ENCODE assay signal across 8 cellular contexts in the genomic region with DNA sequence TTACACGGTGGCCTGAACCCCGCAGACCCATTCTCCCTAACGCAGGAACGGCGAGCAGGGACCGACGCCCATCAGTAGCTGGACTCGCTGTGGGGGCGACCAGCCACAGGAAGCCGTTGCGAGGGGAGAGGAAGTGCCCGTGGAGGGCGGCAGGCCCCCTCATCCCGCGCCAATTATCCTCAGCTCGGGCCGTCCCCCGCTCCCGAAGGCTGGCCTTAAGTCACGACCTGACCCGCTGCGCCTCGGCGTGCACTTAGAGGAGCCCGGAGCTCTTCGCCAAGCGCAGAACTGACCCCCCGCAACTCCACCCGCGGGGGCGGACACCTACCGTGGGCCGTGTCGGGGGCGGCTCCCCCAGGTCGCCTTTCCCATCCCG. TPM values are rescaled to one million over a fixed set of nuclear protein-coding genes. Genes with fewer than 3 reads are reported as not detected.
DNase-seq lines count a peak whose midpoint lies in the region; ATAC-seq, FAIRE-seq and TF ChIP-seq lines count a peak whose summit lies in the region.

No MANE protein-coding gene starts in this region.

- ATAC-seq in aorta (ENCODE audit: low FRiP score): no peak

- H2AK5ac ChIP-seq in mesendoderm (ENCODE audit: low read length): no peak overlapping the region

- H2BK5ac ChIP-seq in mesendoderm (ENCODE audit: low read length): no peak overlapping the region

- intact Hi-C loops in aorta (cut with DNase I): no loop called here

- H2BK15ac ChIP-seq in mesendoderm (replicated peaks; ENCODE audit: low read depth): no peak overlapping the region

- peak overlapping the region; percentile 85 for H3K9ac ChIP-seq in HUES64 (ENCODE audit: low read depth, low read length)
- peak overlapping the region; percentile 95 for H3K9ac ChIP-seq in mesendoderm (ENCODE audit: low read length)

- peak overlapping the region; percentile 98 for H3K56ac ChIP-seq in mesendoderm (ENCODE audit: low read length)

- H4K8ac ChIP-seq in mesendoderm (ENCODE audit: low read depth, low read length): no peak overlapping the region

- peaks cover 9% of the 10 kb centered on the region; the same call in 1 of the 2 replicates for H3K4me1 ChIP-seq in HUES64 (ENCODE audit: insufficient read depth, low read length)
- H3K4me1 ChIP-seq in mesendoderm (ENCODE audit: control insufficient read depth, low read depth, low read length): peaks cover 3% of the 10 kb centered on the region
- no peaks in the 10 kb centered on the region for H3K4me1 ChIP-seq in aorta (ENCODE audit: control insufficient read depth in 1 of 2, insufficient read depth in 2 of 2, low read length in 2 of 2)

- peak overlapping the region; percentile 66 for H3K4me2 ChIP-seq in mesendoderm (ENCODE audit: low read length)

- no peak overlapping the region for H3K23ac ChIP-seq in mesendoderm (ENCODE audit: low read length)

- no peaks in the 10 kb centered on the region for H3K9me3 ChIP-seq in HUES64 (ENCODE audit: insufficient read depth, low read depth, low read length)
- no peaks in the 10 kb centered on the region for H3K9me3 ChIP-seq in aorta (ENCODE audit: control insufficient read depth, low read length)

- TF ChIP-seq CTCF in 22Rv1 (IDR thresholded peaks at IDR 0.05): no peak
- TF ChIP-seq CTCF in bronchial epithelial cell (IDR thresholded peaks at IDR 0.05; ENCODE audit: insufficient read depth, low read length, severe bottlenecking): no peak

- peaks cover 33% of the 10 kb centered on the region for H3K79me2 ChIP-seq in mesendoderm (ENCODE audit: control insufficient read depth, insufficient read depth, low read length)

- H3K4me3 ChIP-seq in HUES64 (ENCODE audit: low read length) (peak overlapping the region; percentile 89), bronchial epithelial cell (ENCODE audit: low read depth, low read length) (peak overlapping the region; percentile 96), mesendoderm (ENCODE audit: low read length) (peak overlapping the region; percentile 95), aorta (ENCODE audit: low read length in 2 of 2) (peak overlapping the region; percentile 67 to 97)

- H4K5ac ChIP-seq in mesendoderm (ENCODE audit: low read length): no peak overlapping the region

- H3K36me3 ChIP-seq in HUES64 (ENCODE audit: insufficient read depth, low read length): peaks cover 34% of the 10 kb centered on the region
- H3K36me3 ChIP-seq in bronchial epithelial cell (ENCODE audit: control insufficient read depth, insufficient read depth, low read length): peaks cover 29% of the 10 kb centered on the region
- peaks cover 6% of the 10 kb centered on the region for H3K36me3 ChIP-seq in mesendoderm (ENCODE audit: control insufficient read depth, insufficient read depth, low read length)
- no peaks in the 10 kb centered on the region for H3K36me3 ChIP-seq in aorta (ENCODE audit: control insufficient read depth in 1 of 2, insufficient read depth in 2 of 2, low read length in 1 of 2)

- peaks cover 17% of the 10 kb centered on the region for H3K79me1 ChIP-seq in mesendoderm (ENCODE audit: low read length)

- H3K27ac ChIP-seq in 22Rv1 (peak overlapping the region; percentile 72), HUES64 (ENCODE audit: low read depth, low read length) (peak overlapping the region; percentile 85), mesendoderm (ENCODE audit: low read depth, low read length) (peak overlapping the region; percentile 39), aorta (ENCODE audit: low read depth in 1 of 2, low read length in 2 of 2) (peak overlapping the region in 1 of 2 donors; percentile 8)

- H3K4ac ChIP-seq in mesendoderm (ENCODE audit: low read depth, low read length): peak overlapping the region; percentile 83

- DNase-seq in GM19238 (ENCODE audit: insufficient read length, low spot score) (peak; percentile 58), bronchial epithelial cell (ENCODE audit: low read depth) (no peak), mesendoderm (no peak), aorta (no peak), hippocampal formation (lab: John Stamatoyannopoulos, UW) (no peak), NCI-H146 (lab: John Stamatoyannopoulos, UW) (no peak)

- no peak for FAIRE-seq in bronchial epithelial cell (lab: Jason Lieb, UNC)

- H3K27me3 ChIP-seq in HUES64 (ENCODE audit: insufficient read depth, low read length) (no peaks in the 10 kb centered on the region), bronchial epithelial cell (ENCODE audit: control insufficient read depth, insufficient read depth, low read length) (no peaks in the 10 kb centered on the region), mesendoderm (ENCODE audit: insufficient read depth, low read length, poor library complexity) (no peaks in the 10 kb centered on the region), aorta (ENCODE audit: control insufficient read depth in 1 of 2, insufficient read depth in 2 of 2, low read length in 1 of 2) (no peaks in the 10 kb centered on the region)

- WGBS in HUES64: under 1% methylated on average over 37 of the region's 37 CpGs
- no CpG with 5 or more reads among the region's 37 CpGs for WGBS in mesendoderm (ENCODE audit: extremely low coverage, insufficient coverage, low lambda C conversion rate)
- whole genome bisulfite sequencing in aorta, 2 donors: 0 to 1% methylated on average over 37 of the region's 37 CpGs

- H3K18ac ChIP-seq in mesendoderm (ENCODE audit: low read length): peak overlapping the region; percentile 83

- H2BK120ac ChIP-seq in mesendoderm (ENCODE audit: low read depth, low read length): peak overlapping the region; percentile 40

RNA-seq across cellular contexts. Expression of a gene that starts 0.4 kb away (rescaled TPM):
- polyA plus RNA-seq in HUES64 (2013, experiment 1 of 2): 44.7 TPM
- 43.4 TPM for polyA plus RNA-seq in HUES64 (2013, experiment 2 of 2)
- total RNA-seq in bronchial epithelial cell: 23.0 and 25.8 TPM in 2 replicates
- polyA plus RNA-seq in mesendoderm (2013, experiment 1 of 2): 38.4 TPM
- polyA plus RNA-seq in mesendoderm (2013, experiment 2 of 2): 37.2 TPM
- total RNA-seq in aorta: 10 to 100 TPM; 20.5 to 29.7 TPM
- 10 to 100 TPM; 38.4 to 87.4 TPM for polyA plus RNA-seq in aorta

RNA-seq across cellular contexts. Expression of a gene that starts 0.6 kb away (rescaled TPM):
- 63.3 TPM for polyA plus RNA-seq in HUES64 (2013, experiment 1 of 2)
- 65.9 TPM for polyA plus RNA-seq in HUES64 (2013, experiment 2 of 2)
- total RNA-seq in bronchial epithelial cell (77.7 and 84.4 TPM in 2 replicates), aorta (10 to 100 TPM; 88.1 to 88.7 TPM)
- polyA plus RNA-seq in mesendoderm (2013, experiment 1 of 2): 41.6 TPM
- 41.5 TPM for polyA plus RNA-seq in mesendoderm (2013, experiment 2 of 2)
- polyA plus RNA-seq in aorta: 100 to 1,000 TPM in 1 of 2 donors, 10 to 100 TPM in 1; 49.1 to 277 TPM

RNA-seq across cellular contexts. Expression of a gene that starts 16.7 kb away (rescaled TPM):
- 37.7 TPM for polyA plus RNA-seq in HUES64 (2013, experiment 1 of 2)
- 32.3 TPM for polyA plus RNA-seq in HUES64 (2013, experiment 2 of 2)
- total RNA-seq in bronchial epithelial cell: 6.8 and 10.2 TPM in 2 replicates
- 49.0 TPM for polyA plus RNA-seq in mesendoderm (2013, experiment 1 of 2)
- 48.4 TPM for polyA plus RNA-seq in mesendoderm (2013, experiment 2 of 2)
- 10 to 100 TPM; 13.0 to 13.4 TPM for total RNA-seq in aorta
- 10 to 100 TPM in 1 of 2 donors, 1 to 10 TPM in 1; 7.9 to 13.7 TPM for polyA plus RNA-seq in aorta

RNA-seq across cellular contexts. Expression of a gene that starts 16.8 kb away (rescaled TPM):
- 26.7 TPM for polyA plus RNA-seq in HUES64 (2013, experiment 1 of 2)
- polyA plus RNA-seq in HUES64 (2013, experiment 2 of 2): 28.5 TPM
- total RNA-seq in bronchial epithelial cell (47.7 and 73.7 TPM in 2 replicates), aorta (10 to 100 TPM; 14.0 to 20.0 TPM)
- 19.4 TPM for polyA plus RNA-seq in mesendoderm (2013, experiment 1 of 2)
- polyA plus RNA-seq in mesendoderm (2013, experiment 2 of 2): 20.6 TPM
- polyA plus RNA-seq in aorta: 10 to 100 TPM; 24.8 to 59.3 TPM

RNA-seq across cellular contexts. Expression of a gene that starts 20.0 kb away (rescaled TPM):
- polyA plus RNA-seq in HUES64 (2013, experiment 1 of 2): 117 TPM
- 107 TPM for polyA plus RNA-seq in HUES64 (2013, experiment 2 of 2)
- 11.6 and 13.6 TPM in 2 replicates for total RNA-seq in bronchial epithelial cell
- polyA plus RNA-seq in mesendoderm (2013, experiment 1 of 2): 127 TPM
- polyA plus RNA-seq in mesendoderm (2013, experiment 2 of 2): 128 TPM
- total RNA-seq in aorta: 10 to 100 TPM; 21.1 to 27.1 TPM
- polyA plus RNA-seq in aorta: 10 to 100 TPM; 40.1 to 57.7 TPM
